ENCODE assay signal across 8 cellular contexts in the genomic region with DNA sequence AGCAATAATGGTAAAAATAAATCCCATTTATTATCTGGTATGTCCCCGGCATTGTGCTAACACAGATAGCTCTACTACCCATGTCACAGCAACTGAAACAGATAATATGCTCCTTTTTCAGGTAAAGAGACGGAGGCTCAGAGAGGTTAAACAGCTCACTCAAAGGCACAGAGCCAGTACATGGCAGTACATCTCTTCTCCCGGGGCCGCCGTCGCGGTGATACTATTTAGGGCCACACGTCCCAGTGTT. TPM values are rescaled to one million over a fixed set of nuclear protein-coding genes. Genes with fewer than 3 reads are reported as not detected.
A peak's percentile ranks its signal among the peaks of the same experiment; 100 is the strongest.
DNase-seq lines count a peak whose midpoint lies in the region; ATAC-seq and TF ChIP-seq lines count a peak whose summit lies in the region.

No MANE protein-coding gene starts in this region.

- peak overlapping the region; percentile 98 for H3K27ac Mint-ChIP-seq in activated T-helper 1 cell treated with anti-CD3 and anti-CD28 coated beads, Interleukin-12 subunit alpha, Interleukin-12 subunit beta, Interleukin-2, Interleukin-4 antibody, amounts not matched to agents 30 ng/mL and 10 ng/mL and 1 ng/mL, durations not matched to agents 14 hours and 24 hours and 36 hours
- peak overlapping the region; percentile 95 for H3K27ac Mint-ChIP-seq in type B pancreatic cell

- H3K4me3 ChIP-seq in AG04450 (ENCODE audit: low read depth, low read length) (peak overlapping the region; percentile 87), H7 (ENCODE audit: insufficient read depth, low read depth, low read length) (peak overlapping the region; percentile 90)

- CTCF ChIA-PET in AG04450 (lab: Charles Lee), result interaction anchor here (0.7 to 1.3 kb wide), 2 partner anchors 94 to 956 kb away, joined by 3 read pairs; no protein-coding TSS in a partner anchor

- DNase-seq in AG04450 (ENCODE audit: low read depth, low spot score) (no peak), H7 (no peak), kidney glomerular epithelial cell (lab: John Stamatoyannopoulos, UW) (peak; percentile 63), type B pancreatic cell (ENCODE audit: extremely low spot score, unreplicated experiment) (no peak), NCI-H748 treated with DMSO at 0.1 percent for 48 hours (lab: John Stamatoyannopoulos, UW) (no peak), hypothalamus (lab: John Stamatoyannopoulos, UW) (no peak)
- no peak for DNase-seq in activated T-helper 1 cell treated with anti-CD3 and anti-CD28 coated beads, Interleukin-12 subunit alpha, Interleukin-12 subunit beta, Interleukin-2, Interleukin-4 antibody, amounts not matched to agents 30 ng/mL and 10 ng/mL and 1 ng/mL, durations not matched to agents 14 hours and 24 hours and 36 hours (ENCODE audit: low spot score)

- H3K4me1 Mint-ChIP-seq in activated T-helper 1 cell treated with anti-CD3 and anti-CD28 coated beads, Interleukin-12 subunit alpha, Interleukin-12 subunit beta, Interleukin-2, Interleukin-4 antibody, amounts not matched to agents 30 ng/mL and 10 ng/mL and 1 ng/mL, durations not matched to agents 14 hours and 24 hours and 36 hours (ENCODE audit: low read depth), result peaks cover 68% of the 10 kb centered on the region
- H3K4me1 Mint-ChIP-seq in type B pancreatic cell (ENCODE audit: unreplicated experiment), result peaks cover 32% of the 10 kb centered on the region

- H3K9me3 Mint-ChIP-seq in activated T-helper 1 cell treated with anti-CD3 and anti-CD28 coated beads, Interleukin-12 subunit alpha, Interleukin-12 subunit beta, Interleukin-2, Interleukin-4 antibody, amounts not matched to agents 30 ng/mL and 10 ng/mL and 1 ng/mL, durations not matched to agents 14 hours and 24 hours and 36 hours, result no peaks in the 10 kb centered on the region
- H3K9me3 Mint-ChIP-seq in type B pancreatic cell, result no peaks in the 10 kb centered on the region

- peaks cover under 1% of the 10 kb centered on the region for H3K36me3 ChIP-seq in H7 (replicated peaks; ENCODE audit: control insufficient read depth, insufficient read depth, low read length)

- H3K4me3 Mint-ChIP-seq in activated T-helper 1 cell treated with anti-CD3 and anti-CD28 coated beads, Interleukin-12 subunit alpha, Interleukin-12 subunit beta, Interleukin-2, Interleukin-4 antibody, amounts not matched to agents 30 ng/mL and 10 ng/mL and 1 ng/mL, durations not matched to agents 14 hours and 24 hours and 36 hours, result peak overlapping the region; percentile 97
- peak overlapping the region; percentile 94 for H3K4me3 Mint-ChIP-seq in type B pancreatic cell

- peak overlapping the region; percentile 75 for H3K27ac ChIP-seq in AG04450 (ENCODE audit: low read depth, low read length)

- peaks cover 25% of the 10 kb centered on the region for H3K36me3 Mint-ChIP-seq in activated T-helper 1 cell treated with anti-CD3 and anti-CD28 coated beads, Interleukin-12 subunit alpha, Interleukin-12 subunit beta, Interleukin-2, Interleukin-4 antibody, amounts not matched to agents 30 ng/mL and 10 ng/mL and 1 ng/mL, durations not matched to agents 14 hours and 24 hours and 36 hours (ENCODE audit: low read depth)
- no peaks in the 10 kb centered on the region for H3K36me3 Mint-ChIP-seq in type B pancreatic cell

- TF ChIP-seq CTCF in AG04450 (IDR thresholded peaks at IDR 0.05; ENCODE audit: low read depth, low read length) (no peak), type B pancreatic cell (conservative IDR thresholded peaks at IDR 0.05) (no peak)

- POLR2A ChIA-PET in AG04450 (lab: Yijun Ruan, JAX), result no interaction called here

- H3K27me3 Mint-ChIP-seq in activated T-helper 1 cell treated with anti-CD3 and anti-CD28 coated beads, Interleukin-12 subunit alpha, Interleukin-12 subunit beta, Interleukin-2, Interleukin-4 antibody, amounts not matched to agents 30 ng/mL and 10 ng/mL and 1 ng/mL, durations not matched to agents 14 hours and 24 hours and 36 hours (ENCODE audit: insufficient read depth), result peaks cover 1% of the 10 kb centered on the region
- H3K27me3 Mint-ChIP-seq in type B pancreatic cell, result peaks cover 8% of the 10 kb centered on the region

- no peaks in the 10 kb centered on the region for H3K27me3 ChIP-seq in AG04450 (ENCODE audit: control insufficient read depth, insufficient read depth, low read length)
- H3K27me3 ChIP-seq in H7 (ENCODE audit: control insufficient read depth, insufficient read depth, low read length), result no peaks in the 10 kb centered on the region

- no peak for ATAC-seq in GM21447 (IDR thresholded peaks at IDR 0.05; ENCODE audit: unreplicated experiment)

- intact Hi-C loops in activated T-helper 1 cell treated with anti-CD3 and anti-CD28 coated beads, Interleukin-12 subunit alpha, Interleukin-12 subunit beta, Interleukin-2, Interleukin-4 antibody, amounts not matched to agents 30 ng/mL and 10 ng/mL and 1 ng/mL, durations not matched to agents 14 hours and 24 hours and 36 hours (cut with micrococcal nuclease), result loop anchor here (1.0 to 10.0 kb wide), 10 partner anchors 31 to 1625 kb away; a partner anchor contains a TSS

- no peaks in the 10 kb centered on the region for H3K9me3 ChIP-seq in AG04450 (ENCODE audit: control insufficient read depth, insufficient read depth, low read length)

RNA-seq across cellular contexts. Expression of a gene that starts 0.7 kb away (rescaled TPM):
- 32.6 and 32.8 TPM in 2 replicates for polyA plus RNA-seq in AG04450 (2011; rRNA removed)
- polyA minus RNA-seq in AG04450 (2011; rRNA and poly(A)+ RNA removed), result 51.6 and 56.3 TPM in 2 replicates
- total RNA-seq in H7 (2014; rRNA removed; shearing (Covaris generic)), result 154 and 174 TPM in 2 replicates
- 27.6 and 35.8 TPM in 2 replicates for total RNA-seq in activated T-helper 1 cell treated with anti-CD3 and anti-CD28 coated beads, Interleukin-12 subunit alpha, Interleukin-12 subunit beta, Interleukin-2, Interleukin-4 antibody, amounts not matched to agents 30 ng/mL and 10 ng/mL and 1 ng/mL, durations not matched to agents 14 hours and 24 hours and 36 hours
- 10.5 and 11.5 TPM in 2 replicates for total RNA-seq in type B pancreatic cell (ENCODE audit: low replicate concordance)
